ENCODE assay signal across 17 cellular contexts in the genomic region with DNA sequence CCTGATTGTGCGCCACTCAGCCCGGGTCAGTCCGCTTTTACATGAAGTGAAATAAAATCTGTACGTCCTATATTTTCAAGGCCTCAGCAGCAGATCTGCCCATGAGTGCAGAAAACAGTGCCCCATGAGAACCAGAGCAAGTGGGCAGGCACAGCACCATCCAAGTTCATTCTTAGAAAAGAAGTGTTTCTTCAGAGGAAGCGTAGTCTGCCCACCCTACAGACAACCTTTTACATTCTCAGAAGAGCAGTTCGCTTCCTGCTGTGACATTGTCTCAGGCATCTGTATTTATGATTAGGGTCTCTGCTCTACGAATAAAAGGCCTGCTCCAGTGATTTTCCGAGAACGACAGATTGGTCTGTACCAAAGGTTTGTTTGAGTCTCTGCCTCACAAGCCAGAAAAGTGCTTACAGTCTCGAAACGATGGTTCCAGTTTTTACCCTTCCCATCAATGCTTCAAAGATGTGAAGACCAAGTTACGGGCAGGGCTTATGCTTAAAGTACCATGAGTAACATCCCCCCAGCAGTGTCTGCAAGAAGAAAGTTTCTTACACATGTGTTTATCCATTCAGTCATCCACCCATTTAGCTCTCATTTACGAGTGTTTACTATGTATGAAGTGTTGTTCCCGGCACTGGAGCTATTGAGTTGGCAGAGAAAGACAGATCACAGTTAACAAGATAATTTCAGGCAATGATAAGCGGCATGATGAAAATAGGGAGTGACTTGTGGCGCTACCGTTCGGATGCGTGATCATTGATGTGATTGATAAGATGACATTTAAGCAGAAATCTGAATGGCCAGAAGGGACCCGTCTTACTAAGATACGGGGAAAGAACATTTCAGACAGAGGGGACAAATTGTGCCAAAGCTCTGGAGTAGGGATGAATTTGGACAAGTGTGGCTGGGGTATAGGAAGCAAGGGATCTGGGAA. TPM values are rescaled to one million over a fixed set of nuclear protein-coding genes. Genes with fewer than 3 reads are reported as not detected.
"Had no signal": no experiment of that assay in that cellular context is flagged by ENCODE, and none has a peak within 500 bp of the region (broad histone marks: within the 10 kb centered on the region; RNA-seq: fewer than 3 reads in every experiment).

No MANE protein-coding gene starts in this region.

- H3K27me3 Mint-ChIP-seq: activated CD4-positive, alpha-beta T cell treated with anti-CD3 and anti-CD28 coated beads, Interleukin-2, amount 10 ng/mL, durations not matched to agents 7 days and 5 days; naive thymus-derived CD4-positive, alpha-beta T cell had no signal

- H3K9me3 Mint-ChIP-seq: endodermal cell; naive thymus-derived CD4-positive, alpha-beta T cell; T-helper 1 cell treated with Interleukin-12 subunit alpha and Interleukin-12 subunit beta and Interleukin-4 antibody, amounts not matched to agents 30 μg/mL and 1 μg/mL, for 36 hours had no signal

- H3K27ac Mint-ChIP-seq: activated CD4-positive, alpha-beta T cell treated with anti-CD3 and anti-CD28 coated beads, Interleukin-2, amount 10 ng/mL, durations not matched to agents 7 days and 5 days; endodermal cell; stimulated activated memory B cell treated with anti-CD40 and anti-IgM and Interleukin-4, amounts not matched to agents 10 μg/mL and 1 μg/mL and 100 μg/mL, for 72 hours; T-helper 1 cell treated with Interleukin-12 subunit alpha and Interleukin-12 subunit beta and Interleukin-4 antibody, amounts not matched to agents 30 μg/mL and 1 μg/mL, for 36 hours had no signal

- H3K36me3 Mint-ChIP-seq: naive thymus-derived CD4-positive, alpha-beta T cell; stimulated activated memory B cell treated with anti-CD40 and anti-IgM and Interleukin-4, amounts not matched to agents 10 μg/mL and 1 μg/mL and 100 μg/mL, for 72 hours had no signal

- H3K9me3 ChIP-seq: left lung, neutrophil, thyroid gland had no signal

- H3K4me1 ChIP-seq: left lung, thyroid gland had no signal

- H3K27ac ChIP-seq: dorsolateral prefrontal cortex, left lung, neutrophil, thyroid gland, WERI-Rb-1 had no signal

- H3K27me3 ChIP-seq: left lung, neutrophil, thyroid gland had no signal

- ATAC-seq: left lung; naive thymus-derived CD4-positive, alpha-beta T cell; stimulated activated memory B cell treated with anti-CD40 and anti-IgM and Interleukin-4, amounts not matched to agents 10 μg/mL and 1 μg/mL and 100 μg/mL, for 72 hours had no signal

- H3K4me3 Mint-ChIP-seq: activated CD4-positive, alpha-beta T cell treated with anti-CD3 and anti-CD28 coated beads, Interleukin-2, amount 10 ng/mL, durations not matched to agents 7 days and 5 days; endodermal cell; naive thymus-derived CD4-positive, alpha-beta T cell; stimulated activated memory B cell treated with anti-CD40 and anti-IgM and Interleukin-4, amounts not matched to agents 10 μg/mL and 1 μg/mL and 100 μg/mL, for 72 hours; T-helper 1 cell treated with Interleukin-12 subunit alpha and Interleukin-12 subunit beta and Interleukin-4 antibody, amounts not matched to agents 30 μg/mL and 1 μg/mL, for 36 hours had no signal

- H3K4me1 Mint-ChIP-seq: stimulated activated memory B cell treated with anti-CD40 and anti-IgM and Interleukin-4, amounts not matched to agents 10 μg/mL and 1 μg/mL and 100 μg/mL, for 72 hours had no signal

- H3K4me3 ChIP-seq: dorsolateral prefrontal cortex, left lung, thyroid gland had no signal

- H3K36me3 ChIP-seq: left lung, neutrophil, thyroid gland, WERI-Rb-1 had no signal

- DNase-seq: activated CD4-positive, alpha-beta T cell treated with anti-CD3 and anti-CD28 coated beads, Interleukin-2, amount 10 ng/mL, durations not matched to agents 7 days and 5 days; dorsolateral prefrontal cortex; endodermal cell; hippocampal formation; left lung; naive thymus-derived CD4-positive, alpha-beta T cell; stimulated activated CD4-positive, alpha-beta T cell treated with anti-CD3 and anti-CD28 coated beads, Interleukin-12 subunit alpha, Interleukin-12 subunit beta, amount 100 ng/mL, for 4 hours; stimulated activated CD4-positive, alpha-beta T cell treated with anti-CD3 and anti-CD28 coated beads, Interleukin-2, amount 100 ng/mL, for 24 hours; thyroid gland; WERI-Rb-1 had no signal

RNA-seq across cellular contexts. Expression of gene CTLA4, which starts 31.4 kb away (rescaled TPM):
- total RNA-seq: cardiac septum, endodermal cell, epithelial cell of proximal tubule, renal cortical epithelial cell had no signal
- polyA plus RNA-seq: keratinocyte had no signal
